22 cellular contexts compared by ENCODE assay signal in genomic region chr7:141272417-141272816, GRCh38.
"Had no signal": no experiment of that assay in that cellular context is flagged by ENCODE, and none has a peak within 500 bp of the region (broad histone marks: within the 10 kb centered on the region; RNA-seq: fewer than 3 reads in every experiment).

No MANE protein-coding gene starts in this region.

- H3K27me3 Mint-ChIP-seq: activated naive CD4-positive, alpha-beta T cell treated with anti-CD3 and anti-CD28 coated beads, Interleukin-2, amount 10 ng/mL, durations not matched to agents 7 days and 5 days; stimulated activated naive B cell treated with anti-CD40 and anti-IgM and Interleukin-4, amounts not matched to agents 10 μg/mL and 1 μg/mL and 100 μg/mL, for 72 hours had no signal

- H3K4me3 ChIP-seq: esophagus muscularis mucosa, hepatocyte, ovary, psoas muscle, sigmoid colon, spleen, thyroid gland had no signal

- H3K27me3 ChIP-seq: brain microvascular endothelial cell, esophagus muscularis mucosa, hepatocyte, ovary, sigmoid colon, spleen, thyroid gland had no signal

- H3K27ac Mint-ChIP-seq: activated CD4-positive, alpha-beta T cell treated with anti-CD3 and anti-CD28 coated beads, Interleukin-2, amount 10 ng/mL, durations not matched to agents 24 days and 14 days; activated CD8-positive, alpha-beta T cell treated with anti-CD3 and anti-CD28 coated beads, Interleukin-2, amount 10 ng/mL, durations not matched to agents 7 days and 5 days; activated naive CD4-positive, alpha-beta T cell treated with anti-CD3 and anti-CD28 coated beads, Interleukin-2, amount 10 ng/mL, durations not matched to agents 7 days and 5 days; activated naive CD8-positive, alpha-beta T cell treated with anti-CD3 and anti-CD28 coated beads, Interleukin-2, amount 50 U/mL, for 24 hours; stimulated activated naive B cell treated with anti-CD40 and anti-IgM and Interleukin-4, amounts not matched to agents 10 μg/mL and 1 μg/mL and 100 μg/mL, for 72 hours had no signal

- H3K9me3 ChIP-seq: esophagus muscularis mucosa, ovary, psoas muscle, sigmoid colon, spleen, thyroid gland had no signal

- ATAC-seq: activated CD8-positive, alpha-beta T cell treated with anti-CD3 and anti-CD28 coated beads, Interleukin-2, amount 10 ng/mL, durations not matched to agents 7 days and 5 days; activated naive CD8-positive, alpha-beta T cell treated with anti-CD3 and anti-CD28 coated beads, Interleukin-2, amount 50 U/mL, for 24 hours; left lobe of liver; psoas muscle; stimulated activated naive B cell treated with anti-CD40 and anti-IgM and Interleukin-4, amounts not matched to agents 10 μg/mL and 1 μg/mL and 100 μg/mL, for 72 hours had no signal

- H3K9me3 Mint-ChIP-seq: activated CD4-positive, alpha-beta T cell treated with anti-CD3 and anti-CD28 coated beads, Interleukin-2, amount 10 ng/mL, durations not matched to agents 24 days and 14 days; activated naive CD4-positive, alpha-beta T cell treated with anti-CD3 and anti-CD28 coated beads, Interleukin-2, amount 10 ng/mL, durations not matched to agents 7 days and 5 days; activated naive CD8-positive, alpha-beta T cell treated with anti-CD3 and anti-CD28 coated beads, Interleukin-2, amount 50 U/mL, for 24 hours had no signal

- H3K27ac ChIP-seq: brain microvascular endothelial cell, esophagus muscularis mucosa, hepatocyte, ovary, psoas muscle, sigmoid colon, spleen, thyroid gland had no signal

- FAIRE-seq: keratinocyte had no signal

- DNase-seq: activated CD4-positive, alpha-beta T cell treated with anti-CD3 and anti-CD28 coated beads, Interleukin-2, amount 10 ng/mL, durations not matched to agents 24 days and 14 days; activated CD8-positive, alpha-beta memory T cell treated with anti-CD3 and anti-CD28 coated beads, Interleukin-2, amount 50 U/mL, for 48 hours; activated CD8-positive, alpha-beta T cell treated with anti-CD3 and anti-CD28 coated beads, Interleukin-2, amount 10 ng/mL, durations not matched to agents 7 days and 5 days; activated effector memory CD4-positive, alpha-beta T cell treated with Interleukin-2 at 50 U/mL for 16 hours; activated naive CD4-positive, alpha-beta T cell treated with anti-CD3 and anti-CD28 coated beads, Interleukin-2, amount 10 ng/mL, durations not matched to agents 7 days and 5 days; activated naive CD8-positive, alpha-beta T cell treated with anti-CD3 and anti-CD28 coated beads, Interleukin-2, amount 50 U/mL, for 24 hours; activated T-cell treated with anti-CD3 and anti-CD28 coated beads, Interleukin-2, amount 50 U/mL, for 48 hours; aorta; brain microvascular endothelial cell; effector CD4-positive, alpha-beta T cell; mammary epithelial cell; ovary; psoas muscle; sigmoid colon; spleen; stimulated activated naive B cell treated with anti-CD40 and anti-IgM and Interleukin-4, amounts not matched to agents 10 μg/mL and 1 μg/mL and 100 μg/mL, for 72 hours; T1000; thyroid gland had no signal

- H3K4me1 ChIP-seq: esophagus muscularis mucosa, psoas muscle, sigmoid colon, spleen, thyroid gland had no signal

- H3K36me3 ChIP-seq: brain microvascular endothelial cell, esophagus muscularis mucosa, ovary, sigmoid colon, spleen, thyroid gland had no signal

- H3K4me1 Mint-ChIP-seq: activated CD4-positive, alpha-beta T cell treated with anti-CD3 and anti-CD28 coated beads, Interleukin-2, amount 10 ng/mL, durations not matched to agents 24 days and 14 days; activated naive CD4-positive, alpha-beta T cell treated with anti-CD3 and anti-CD28 coated beads, Interleukin-2, amount 10 ng/mL, durations not matched to agents 7 days and 5 days; activated naive CD8-positive, alpha-beta T cell treated with anti-CD3 and anti-CD28 coated beads, Interleukin-2, amount 50 U/mL, for 24 hours; stimulated activated naive B cell treated with anti-CD40 and anti-IgM and Interleukin-4, amounts not matched to agents 10 μg/mL and 1 μg/mL and 100 μg/mL, for 72 hours had no signal

- H3K36me3 Mint-ChIP-seq: activated naive CD4-positive, alpha-beta T cell treated with anti-CD3 and anti-CD28 coated beads, Interleukin-2, amount 10 ng/mL, durations not matched to agents 7 days and 5 days; stimulated activated naive B cell treated with anti-CD40 and anti-IgM and Interleukin-4, amounts not matched to agents 10 μg/mL and 1 μg/mL and 100 μg/mL, for 72 hours had no signal

- H3K4me3 Mint-ChIP-seq: activated CD4-positive, alpha-beta T cell treated with anti-CD3 and anti-CD28 coated beads, Interleukin-2, amount 10 ng/mL, durations not matched to agents 24 days and 14 days; activated CD8-positive, alpha-beta T cell treated with anti-CD3 and anti-CD28 coated beads, Interleukin-2, amount 10 ng/mL, durations not matched to agents 7 days and 5 days; activated naive CD4-positive, alpha-beta T cell treated with anti-CD3 and anti-CD28 coated beads, Interleukin-2, amount 10 ng/mL, durations not matched to agents 7 days and 5 days; activated naive CD8-positive, alpha-beta T cell treated with anti-CD3 and anti-CD28 coated beads, Interleukin-2, amount 50 U/mL, for 24 hours; stimulated activated naive B cell treated with anti-CD40 and anti-IgM and Interleukin-4, amounts not matched to agents 10 μg/mL and 1 μg/mL and 100 μg/mL, for 72 hours had no signal
